Comparison of ENCODE assay signal across 19 cellular contexts in genomic region chr7:106287786-106288185, GRCh38.
"Had no signal": no experiment of that assay in that cellular context is flagged by ENCODE, and none has a peak within 500 bp of the region (broad histone marks: within the 10 kb centered on the region; RNA-seq: fewer than 3 reads in every experiment).

No MANE protein-coding gene starts in this region.

- H3K27ac Mint-ChIP-seq: activated naive CD4-positive, alpha-beta T cell treated with anti-CD3 and anti-CD28 coated beads, Interleukin-2, amount 10 ng/mL, durations not matched to agents 7 days and 5 days; endodermal cell had no signal

- H3K9me3 ChIP-seq: body of pancreas, esophagus muscularis mucosa, ovary, sigmoid colon, thyroid gland, vagina had no signal

- H3K36me3 Mint-ChIP-seq: activated naive CD4-positive, alpha-beta T cell treated with anti-CD3 and anti-CD28 coated beads, Interleukin-2, amount 10 ng/mL, durations not matched to agents 7 days and 5 days had no signal

- H3K4me3 ChIP-seq: body of pancreas, esophagus muscularis mucosa, lung, ovary, sigmoid colon, thyroid gland, vagina had no signal

- H3K27me3 ChIP-seq: body of pancreas, esophagus muscularis mucosa, ovary, sigmoid colon, thyroid gland, vagina had no signal

- H3K9me3 Mint-ChIP-seq: activated naive CD4-positive, alpha-beta T cell treated with anti-CD3 and anti-CD28 coated beads, Interleukin-2, amount 10 ng/mL, durations not matched to agents 7 days and 5 days had no signal

- DNase-seq: activated CD4-positive, alpha-beta T cell treated with anti-CD3 and anti-CD28 coated beads, Interleukin-2, amount 50 U/mL, for 48 hours; activated naive CD4-positive, alpha-beta T cell treated with anti-CD3 and anti-CD28 coated beads, Interleukin-2, amount 10 ng/mL, durations not matched to agents 7 days and 5 days; amniotic stem cell; body of pancreas; dermis blood vessel endothelial cell; endodermal cell; foreskin fibroblast; glutamatergic neuron; left cardiac atrium; ovary; sigmoid colon; stimulated activated CD4-positive, alpha-beta T cell treated with anti-CD3 and anti-CD28 coated beads, Interleukin-4, amount 100 ng/mL, for 1 hour; stimulated activated CD8-positive, alpha-beta memory T cell treated with anti-CD3 and anti-CD28 coated beads, Interleukin-4, amount 100 ng/mL, for 48 hours; SW 1271; thyroid gland had no signal

- H3K36me3 ChIP-seq: esophagus muscularis mucosa, ovary, sigmoid colon, thyroid gland, vagina had no signal

- ATAC-seq: activated CD4-positive, CD25-positive, alpha-beta regulatory T cell treated with anti-CD3 and anti-CD28 coated beads, Interleukin-2, amount 50 U/mL, for 24 hours; body of pancreas; left cardiac atrium had no signal

- H3K27ac ChIP-seq: body of pancreas, esophagus muscularis mucosa, ovary, sigmoid colon, thyroid gland, vagina had no signal

- H3K4me3 Mint-ChIP-seq: activated naive CD4-positive, alpha-beta T cell treated with anti-CD3 and anti-CD28 coated beads, Interleukin-2, amount 10 ng/mL, durations not matched to agents 7 days and 5 days; endodermal cell had no signal
